35 cellular contexts compared by ENCODE assay signal in the genomic region with DNA sequence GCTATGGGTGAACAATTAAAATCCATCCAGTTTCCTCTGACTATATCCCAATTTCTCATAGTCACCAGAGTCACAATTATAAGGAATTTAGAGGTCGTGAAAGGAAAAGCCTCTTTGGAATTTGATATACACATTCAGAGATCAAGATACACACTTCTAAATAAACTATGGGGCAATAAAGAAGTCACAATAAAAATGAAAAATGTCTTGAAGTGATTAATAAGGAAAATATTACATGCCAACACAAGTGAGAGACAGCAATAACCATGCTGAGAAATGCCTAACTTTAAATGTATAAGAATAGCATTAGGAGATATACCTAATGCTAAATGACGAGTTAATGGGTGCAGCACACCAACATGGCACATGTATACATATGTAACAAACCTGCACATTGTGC. TPM values are rescaled to one million over a fixed set of nuclear protein-coding genes. Genes with fewer than 3 reads are reported as not detected.
"Had no signal": no experiment of that assay in that cellular context is flagged by ENCODE, and none has a peak within 500 bp of the region (broad histone marks: within the 10 kb centered on the region; RNA-seq: fewer than 3 reads in every experiment).

No MANE protein-coding gene starts in this region.

- H3K27ac Mint-ChIP-seq: activated B cell treated with CpG ODN at 0.5 μM for 24 hours; activated CD4-positive, alpha-beta memory T cell treated with anti-CD3 and anti-CD28 coated beads for 36 hours; activated CD4-positive, alpha-beta T cell treated with anti-CD3 and anti-CD28 coated beads, Interleukin-2, amount 10 ng/mL, durations not matched to agents 24 days and 14 days; activated CD8-positive, alpha-beta T cell treated with anti-CD3 and anti-CD28 coated beads for 36 hours; activated naive CD4-positive, alpha-beta T cell treated with anti-CD3 and anti-CD28 coated beads for 36 hours; activated naive CD4-positive, alpha-beta T cell treated with anti-CD3 and anti-CD28 coated beads, Interleukin-2, amount 50 U/mL, for 72 hours; activated naive CD8-positive, alpha-beta T cell treated with anti-CD3 and anti-CD28 coated beads for 36 hours; activated T-cell treated with anti-CD3 and anti-CD28 coated beads, Interleukin-2, amount 50 U/mL, for 72 hours; activated T-helper 1 cell treated with anti-CD3 and anti-CD28 coated beads, Interleukin-12 subunit alpha, Interleukin-12 subunit beta, Interleukin-2, Interleukin-4 antibody, amounts not matched to agents 30 ng/mL and 10 ng/mL and 1 ng/mL, durations not matched to agents 14 hours and 24 hours and 36 hours; activated T-helper 17 cell treated with anti-CD3 and anti-CD28 coated beads, Interleukin-2, amount 50 U/mL, for 72 hours; T-helper 1 cell treated with Interleukin-12 subunit alpha and Interleukin-12 subunit beta and Interleukin-4 antibody, amounts not matched to agents 30 μg/mL and 1 μg/mL, for 36 hours; T-helper 2 cell treated with Interferon-gamma antibody and Interleukin-4, amounts not matched to agents 5 μg/mL and 100 μg/mL, for 36 hours had no signal

- H3K9me3 Mint-ChIP-seq: activated B cell treated with CpG ODN at 0.5 μM for 24 hours; activated CD4-positive, alpha-beta memory T cell treated with anti-CD3 and anti-CD28 coated beads for 36 hours; activated CD4-positive, alpha-beta T cell treated with anti-CD3 and anti-CD28 coated beads, Interleukin-2, amount 10 ng/mL, durations not matched to agents 24 days and 14 days; activated CD8-positive, alpha-beta T cell treated with anti-CD3 and anti-CD28 coated beads for 36 hours; activated naive CD4-positive, alpha-beta T cell treated with anti-CD3 and anti-CD28 coated beads for 36 hours; activated naive CD8-positive, alpha-beta T cell treated with anti-CD3 and anti-CD28 coated beads for 36 hours; activated T-cell treated with anti-CD3 and anti-CD28 coated beads, Interleukin-2, amount 50 U/mL, for 4 hours; activated T-cell treated with anti-CD3 and anti-CD28 coated beads, Interleukin-2, amount 50 U/mL, for 72 hours; activated T-helper 1 cell treated with anti-CD3 and anti-CD28 coated beads, Interleukin-12 subunit alpha, Interleukin-12 subunit beta, Interleukin-2, Interleukin-4 antibody, amounts not matched to agents 30 ng/mL and 10 ng/mL and 1 ng/mL, durations not matched to agents 14 hours and 24 hours and 36 hours; activated T-helper 17 cell treated with anti-CD3 and anti-CD28 coated beads, Interleukin-2, amount 50 U/mL, for 72 hours; T-helper 1 cell treated with Interleukin-12 subunit alpha and Interleukin-12 subunit beta and Interleukin-4 antibody, amounts not matched to agents 30 μg/mL and 1 μg/mL, for 36 hours; T-helper 2 cell treated with Interferon-gamma antibody and Interleukin-4, amounts not matched to agents 5 μg/mL and 100 μg/mL, for 36 hours had no signal

- H3K9me3 ChIP-seq: adrenal gland, breast epithelium had no signal

- H3K27ac ChIP-seq: adrenal gland, body of pancreas, brain microvascular endothelial cell, breast epithelium, VCaP had no signal

- H3K36me3 Mint-ChIP-seq: activated CD4-positive, alpha-beta memory T cell treated with anti-CD3 and anti-CD28 coated beads for 36 hours; activated naive CD4-positive, alpha-beta T cell treated with anti-CD3 and anti-CD28 coated beads, Interleukin-2, amount 50 U/mL, for 72 hours; activated naive CD8-positive, alpha-beta T cell treated with anti-CD3 and anti-CD28 coated beads for 36 hours had no signal

- H3K4me1 ChIP-seq: adrenal gland, body of pancreas, breast epithelium had no signal

- H3K27me3 Mint-ChIP-seq: activated B cell treated with CpG ODN at 0.5 μM for 24 hours; activated CD4-positive, alpha-beta memory T cell treated with anti-CD3 and anti-CD28 coated beads for 36 hours; activated CD4-positive, alpha-beta T cell treated with anti-CD3 and anti-CD28 coated beads, Interleukin-2, amount 10 ng/mL, durations not matched to agents 24 days and 14 days; activated CD8-positive, alpha-beta T cell treated with anti-CD3 and anti-CD28 coated beads for 36 hours; activated naive CD8-positive, alpha-beta T cell treated with anti-CD3 and anti-CD28 coated beads for 36 hours; activated T-helper 17 cell treated with anti-CD3 and anti-CD28 coated beads, Interleukin-2, amount 50 U/mL, for 72 hours had no signal

- DNase-seq: activated B cell treated with CpG ODN at 0.5 μM for 24 hours; activated CD4-positive, alpha-beta memory T cell treated with anti-CD3 and anti-CD28 coated beads for 36 hours; activated CD4-positive, alpha-beta T cell treated with anti-CD3 and anti-CD28 coated beads for 4 hours; activated CD4-positive, alpha-beta T cell treated with anti-CD3 and anti-CD28 coated beads, Interleukin-2, amount 10 ng/mL, durations not matched to agents 24 days and 14 days; activated CD4-positive, alpha-beta T cell treated with anti-CD3 and anti-CD28 coated beads, Interleukin-2, amount 50 U/mL, for 1 hour; activated CD4-positive, alpha-beta T cell treated with anti-CD3 and anti-CD28 coated beads, Interleukin-2, amount 50 U/mL, for 4 hours; activated CD4-positive, CD25-positive, alpha-beta regulatory T cell treated with anti-CD3 and anti-CD28 coated beads, Interleukin-2, amount 50 U/mL, for 72 hours; activated CD8-positive, alpha-beta memory T cell treated with anti-CD3 and anti-CD28 coated beads, Interleukin-2, amount 50 U/mL, for 4 hours; activated CD8-positive, alpha-beta T cell treated with anti-CD3 and anti-CD28 coated beads for 36 hours; activated effector memory CD4-positive, alpha-beta T cell treated with anti-CD3 and anti-CD28 coated beads, Interleukin-2, amount 50 U/mL, for 16 hours; activated gamma-delta T cell treated with Interleukin-2 at 50 U/mL for 16 hours; activated naive CD4-positive, alpha-beta T cell; activated naive CD4-positive, alpha-beta T cell treated with anti-CD3 and anti-CD28 coated beads for 36 hours; activated naive CD4-positive, alpha-beta T cell treated with anti-CD3 and anti-CD28 coated beads, Interleukin-2, amount 50 U/mL, for 16 hours; activated naive CD8-positive, alpha-beta T cell treated with anti-CD3 and anti-CD28 coated beads for 36 hours; activated T-cell treated with anti-CD3 and anti-CD28 coated beads for 4 hours; activated T-cell treated with anti-CD3 and anti-CD28 coated beads, Interleukin-2, amount 50 U/mL, for 1 hour; activated T-cell treated with anti-CD3 and anti-CD28 coated beads, Interleukin-2, amount 50 U/mL, for 4 hours; activated T-cell treated with anti-CD3 and anti-CD28 coated beads, Interleukin-2, amount 50 U/mL, for 72 hours; adrenal gland; amniotic stem cell; aorta; body of pancreas; brain microvascular endothelial cell; central memory CD4-positive, alpha-beta T cell; T-helper 2 cell; T-helper 9 cell had no signal

- H3K4me3 Mint-ChIP-seq: activated B cell treated with CpG ODN at 0.5 μM for 24 hours; activated CD4-positive, alpha-beta memory T cell treated with anti-CD3 and anti-CD28 coated beads for 36 hours; activated CD4-positive, alpha-beta T cell treated with anti-CD3 and anti-CD28 coated beads, Interleukin-2, amount 10 ng/mL, durations not matched to agents 24 days and 14 days; activated CD8-positive, alpha-beta T cell treated with anti-CD3 and anti-CD28 coated beads for 36 hours; activated naive CD4-positive, alpha-beta T cell treated with anti-CD3 and anti-CD28 coated beads for 36 hours; activated naive CD8-positive, alpha-beta T cell treated with anti-CD3 and anti-CD28 coated beads for 36 hours; activated T-cell treated with anti-CD3 and anti-CD28 coated beads, Interleukin-2, amount 50 U/mL, for 4 hours; activated T-cell treated with anti-CD3 and anti-CD28 coated beads, Interleukin-2, amount 50 U/mL, for 72 hours; activated T-helper 1 cell treated with anti-CD3 and anti-CD28 coated beads, Interleukin-12 subunit alpha, Interleukin-12 subunit beta, Interleukin-2, Interleukin-4 antibody, amounts not matched to agents 30 ng/mL and 10 ng/mL and 1 ng/mL, durations not matched to agents 14 hours and 24 hours and 36 hours; activated T-helper 17 cell treated with anti-CD3 and anti-CD28 coated beads, Interleukin-2, amount 50 U/mL, for 72 hours; T-helper 1 cell treated with Interleukin-12 subunit alpha and Interleukin-12 subunit beta and Interleukin-4 antibody, amounts not matched to agents 30 μg/mL and 1 μg/mL, for 36 hours; T-helper 2 cell treated with Interferon-gamma antibody and Interleukin-4, amounts not matched to agents 5 μg/mL and 100 μg/mL, for 36 hours had no signal

- H3K4me3 ChIP-seq: adrenal gland, body of pancreas, breast epithelium had no signal

- H3K4me1 Mint-ChIP-seq: activated B cell treated with CpG ODN at 0.5 μM for 24 hours; activated CD4-positive, alpha-beta T cell treated with anti-CD3 and anti-CD28 coated beads, Interleukin-2, amount 10 ng/mL, durations not matched to agents 24 days and 14 days; activated naive CD8-positive, alpha-beta T cell treated with anti-CD3 and anti-CD28 coated beads for 36 hours; activated T-helper 17 cell treated with anti-CD3 and anti-CD28 coated beads, Interleukin-2, amount 50 U/mL, for 72 hours had no signal

- H3K27me3 ChIP-seq: adrenal gland, body of pancreas, brain microvascular endothelial cell, breast epithelium had no signal

- H3K36me3 ChIP-seq: adrenal gland, brain microvascular endothelial cell, breast epithelium had no signal

RNA-seq across cellular contexts. Expression of a gene that starts 54.9 kb away (rescaled TPM):
- total RNA-seq: activated B cell treated with CpG ODN at 0.5 μM for 24 hours; activated CD4-positive, alpha-beta memory T cell treated with anti-CD3 and anti-CD28 coated beads for 36 hours; activated CD4-positive, alpha-beta T cell treated with anti-CD3 and anti-CD28 coated beads, Interleukin-2, amount 10 ng/mL, durations not matched to agents 24 days and 14 days; activated CD8-positive, alpha-beta memory T cell treated with anti-CD3 and anti-CD28 coated beads for 36 hours; activated CD8-positive, alpha-beta T cell treated with anti-CD3 and anti-CD28 coated beads for 36 hours; activated naive CD4-positive, alpha-beta T cell treated with anti-CD3 and anti-CD28 coated beads for 36 hours; activated naive CD4-positive, alpha-beta T cell treated with anti-CD3 and anti-CD28 coated beads, Interleukin-2, amount 50 U/mL, for 72 hours; activated naive CD8-positive, alpha-beta T cell treated with anti-CD3 and anti-CD28 coated beads for 36 hours; activated T-cell treated with anti-CD3 and anti-CD28 coated beads, Interleukin-2, amount 50 U/mL, for 72 hours; activated T-helper 1 cell treated with anti-CD3 and anti-CD28 coated beads, Interleukin-12 subunit alpha, Interleukin-12 subunit beta, Interleukin-2, Interleukin-4 antibody, amounts not matched to agents 30 ng/mL and 10 ng/mL and 1 ng/mL, durations not matched to agents 14 hours and 24 hours and 36 hours; activated T-helper 17 cell treated with anti-CD3 and anti-CD28 coated beads, Interleukin-2, amount 50 U/mL, for 72 hours had no signal
